1 cellular context compared by ENCODE assay signal in the genomic region with DNA sequence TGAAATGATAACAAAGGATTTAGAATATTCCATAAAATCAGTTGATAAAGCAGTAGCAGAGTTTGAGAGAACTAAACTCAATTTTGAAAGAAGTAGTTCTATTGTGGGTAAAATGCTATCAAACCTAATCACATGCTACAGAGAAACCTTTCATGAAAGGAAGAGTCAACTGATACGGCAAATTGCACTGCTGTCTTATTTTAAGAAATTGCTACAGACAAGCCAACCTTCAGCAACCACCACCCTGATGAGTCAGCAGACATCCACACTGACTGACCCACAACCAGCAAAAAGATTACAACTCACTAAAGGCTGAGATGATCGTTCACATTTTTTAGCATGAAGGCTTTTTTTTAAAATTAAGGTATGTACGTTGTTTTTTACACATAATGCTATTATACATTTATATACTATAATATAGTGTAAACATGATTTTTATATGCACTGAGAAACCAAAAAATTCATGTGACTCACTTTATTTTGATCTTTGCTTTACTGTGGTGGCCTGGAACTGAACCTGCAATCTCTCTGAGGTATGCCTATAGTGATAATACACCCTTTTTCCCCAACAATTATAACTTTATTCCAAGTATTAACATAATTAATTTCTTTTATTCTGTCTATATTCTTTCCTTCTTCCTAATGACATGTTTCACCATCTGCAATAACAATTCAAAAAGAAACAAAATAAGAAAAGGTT.
TF ChIP-seq lines count a peak whose summit lies in the region.

No MANE protein-coding gene starts in this region.

TF ChIP-seq in SK-N-SH treated with all-trans-retinoic acid at 6 μM for 48 hours, 23 proteins besides CTCF, POLR2A, EP300 and RAD21 (continued from another document):
- TF ChIP-seq, protein P1, sequence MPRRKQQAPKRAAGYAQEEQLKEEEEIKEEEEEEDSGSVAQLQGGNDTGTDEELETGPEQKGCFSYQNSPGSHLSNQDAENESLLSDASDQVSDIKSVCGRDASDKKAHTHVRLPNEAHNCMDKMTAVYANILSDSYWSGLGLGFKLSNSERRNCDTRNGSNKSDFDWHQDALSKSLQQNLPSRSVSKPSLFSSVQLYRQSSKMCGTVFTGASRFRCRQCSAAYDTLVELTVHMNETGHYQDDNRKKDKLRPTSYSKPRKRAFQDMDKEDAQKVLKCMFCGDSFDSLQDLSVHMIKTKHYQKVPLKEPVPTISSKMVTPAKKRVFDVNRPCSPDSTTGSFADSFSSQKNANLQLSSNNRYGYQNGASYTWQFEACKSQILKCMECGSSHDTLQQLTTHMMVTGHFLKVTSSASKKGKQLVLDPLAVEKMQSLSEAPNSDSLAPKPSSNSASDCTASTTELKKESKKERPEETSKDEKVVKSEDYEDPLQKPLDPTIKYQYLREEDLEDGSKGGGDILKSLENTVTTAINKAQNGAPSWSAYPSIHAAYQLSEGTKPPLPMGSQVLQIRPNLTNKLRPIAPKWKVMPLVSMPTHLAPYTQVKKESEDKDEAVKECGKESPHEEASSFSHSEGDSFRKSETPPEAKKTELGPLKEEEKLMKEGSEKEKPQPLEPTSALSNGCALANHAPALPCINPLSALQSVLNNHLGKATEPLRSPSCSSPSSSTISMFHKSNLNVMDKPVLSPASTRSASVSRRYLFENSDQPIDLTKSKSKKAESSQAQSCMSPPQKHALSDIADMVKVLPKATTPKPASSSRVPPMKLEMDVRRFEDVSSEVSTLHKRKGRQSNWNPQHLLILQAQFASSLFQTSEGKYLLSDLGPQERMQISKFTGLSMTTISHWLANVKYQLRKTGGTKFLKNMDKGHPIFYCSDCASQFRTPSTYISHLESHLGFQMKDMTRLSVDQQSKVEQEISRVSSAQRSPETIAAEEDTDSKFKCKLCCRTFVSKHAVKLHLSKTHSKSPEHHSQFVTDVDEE (CRISPR knock-in tag; IDR thresholded peaks at IDR 0.05) = no peak
- TF ChIP-seq RARB (CRISPR knock-in tag; IDR thresholded peaks at IDR 0.05) = no peak
- TF ChIP-seq SNAI2 (CRISPR knock-in tag; IDR thresholded peaks at IDR 0.05) = no peak
- TF ChIP-seq ISL1 (CRISPR knock-in tag; IDR thresholded peaks at IDR 0.05) = no peak
- TF ChIP-seq ZC3H10 (CRISPR knock-in tag; IDR thresholded peaks at IDR 0.05) = no peak; the same call in 1 of the 2 replicates
- TF ChIP-seq TCF4 (CRISPR knock-in tag; IDR thresholded peaks at IDR 0.05; ENCODE audit: borderline replicate concordance) = no peak
TF ChIP-seq in SK-N-SH treated with all-trans-retinoic acid at 6 μM for 48 hours: peak in this region for 0.
